Comparison of ENCODE assay signal across 26 cellular contexts in the genomic region with DNA sequence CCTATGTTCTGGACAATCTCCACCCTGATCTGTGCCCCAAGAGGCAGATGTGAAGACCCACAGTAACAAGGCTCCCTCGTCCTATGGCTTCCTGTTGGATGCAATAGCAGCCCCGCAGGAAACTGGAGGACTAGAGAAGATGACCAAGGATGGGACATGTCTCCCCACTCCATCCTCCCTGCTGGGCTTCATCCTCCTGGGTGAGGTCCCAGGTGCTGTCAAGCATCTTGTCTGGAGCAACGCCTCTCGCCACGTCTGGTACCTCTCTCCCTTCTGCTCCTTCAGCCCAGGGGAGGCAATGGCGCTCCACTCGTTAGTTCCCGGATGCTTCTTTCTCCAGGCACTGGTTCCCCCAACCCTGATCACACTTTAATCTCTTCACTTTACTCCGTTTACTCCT.
"Had no signal": no experiment of that assay in that cellular context is flagged by ENCODE, and none has a peak within 500 bp of the region (broad histone marks: within the 10 kb centered on the region; RNA-seq: fewer than 3 reads in every experiment).

No MANE protein-coding gene starts in this region.

- H3K27ac Mint-ChIP-seq: memory B cell; natural killer cell treated with Interleukin-12 subunit alpha and Interleukin-12 subunit beta and Interleukin-15 and Interleukin-18, amount 100 ng/mL, for 72 hours; stimulated activated naive B cell treated with anti-CD40 and anti-IgM and Interleukin-4, amounts not matched to agents 10 μg/mL and 1 μg/mL and 100 μg/mL, for 72 hours had no signal

- H3K4me3 ChIP-seq: heart right ventricle, hepatocyte, left ventricle myocardium inferior, mucosa of descending colon, pancreas, psoas muscle, right atrium auricular region, right lobe of liver, smooth muscle cell, stomach, suprapubic skin, thoracic aorta, tibial artery, upper lobe of right lung had no signal

- H3K9me3 ChIP-seq: heart right ventricle, left ventricle myocardium inferior, mucosa of descending colon, pancreas, psoas muscle, right atrium auricular region, right lobe of liver, stomach, suprapubic skin, thoracic aorta, tibial artery, upper lobe of right lung had no signal

- H3K4me3 Mint-ChIP-seq: memory B cell; naive thymus-derived CD4-positive, alpha-beta T cell; natural killer cell treated with Interleukin-12 subunit alpha and Interleukin-12 subunit beta and Interleukin-15 and Interleukin-18, amount 100 ng/mL, for 72 hours; stimulated activated naive B cell treated with anti-CD40 and anti-IgM and Interleukin-4, amounts not matched to agents 10 μg/mL and 1 μg/mL and 100 μg/mL, for 72 hours had no signal

- H3K27ac ChIP-seq: heart right ventricle, hepatocyte, left ventricle myocardium inferior, pancreas, psoas muscle, right atrium auricular region, right lobe of liver, stomach, suprapubic skin, thoracic aorta, tibial artery, upper lobe of right lung had no signal

- FAIRE-seq: pancreas, urothelium cell line had no signal

- H3K4me2 ChIP-seq: hepatocyte, smooth muscle cell had no signal

- DNase-seq: heart right ventricle; islet precursor cell; left ventricle myocardium inferior; midbrain; mucosa of descending colon; naive thymus-derived CD4-positive, alpha-beta T cell; nucleus accumbens; pancreas; posterior cingulate gyrus; psoas muscle; right lobe of liver; stimulated activated CD4-positive, alpha-beta T cell treated with anti-CD3 and anti-CD28 coated beads, Interleukin-1b, Interleukin-23, amount 100 ng/mL, for 48 hours; stimulated activated CD4-positive, alpha-beta T cell treated with anti-CD3 and anti-CD28 coated beads, Interleukin-4, amount 100 ng/mL, for 1 hour; stimulated activated naive B cell treated with anti-CD40 and anti-IgM and Interleukin-4, amounts not matched to agents 10 μg/mL and 1 μg/mL and 100 μg/mL, for 72 hours; stimulated activated naive CD8-positive, alpha-beta T cell treated with anti-CD3 and anti-CD28 coated beads, Interleukin-15, Interleukin-2, amounts not matched to agents 100 U/mL and 50 U/mL, for 24 hours; stomach; tibial artery; upper lobe of right lung had no signal

- ATAC-seq: heart right ventricle; mucosa of descending colon; naive thymus-derived CD4-positive, alpha-beta T cell; natural killer cell treated with Interleukin-12 subunit alpha and Interleukin-12 subunit beta and Interleukin-15 and Interleukin-18, amount 100 ng/mL, for 72 hours; pancreas; psoas muscle; right lobe of liver; stimulated activated naive B cell treated with anti-CD40 and anti-IgM and Interleukin-4, amounts not matched to agents 10 μg/mL and 1 μg/mL and 100 μg/mL, for 72 hours; stimulated activated naive CD8-positive, alpha-beta T cell treated with anti-CD3 and anti-CD28 coated beads, Interleukin-15, Interleukin-2, amounts not matched to agents 100 U/mL and 50 U/mL, for 24 hours; upper lobe of right lung had no signal

- H3K36me3 Mint-ChIP-seq: memory B cell; naive thymus-derived CD4-positive, alpha-beta T cell; natural killer cell treated with Interleukin-12 subunit alpha and Interleukin-12 subunit beta and Interleukin-15 and Interleukin-18, amount 100 ng/mL, for 72 hours; stimulated activated naive B cell treated with anti-CD40 and anti-IgM and Interleukin-4, amounts not matched to agents 10 μg/mL and 1 μg/mL and 100 μg/mL, for 72 hours had no signal

- H3K9me3 Mint-ChIP-seq: memory B cell; naive thymus-derived CD4-positive, alpha-beta T cell; natural killer cell treated with Interleukin-12 subunit alpha and Interleukin-12 subunit beta and Interleukin-15 and Interleukin-18, amount 100 ng/mL, for 72 hours; stimulated activated naive B cell treated with anti-CD40 and anti-IgM and Interleukin-4, amounts not matched to agents 10 μg/mL and 1 μg/mL and 100 μg/mL, for 72 hours had no signal

- H3K4me1 ChIP-seq: pancreas, psoas muscle, right lobe of liver had no signal
